ENCODE assay signal across 31 cellular contexts in the genomic region with DNA sequence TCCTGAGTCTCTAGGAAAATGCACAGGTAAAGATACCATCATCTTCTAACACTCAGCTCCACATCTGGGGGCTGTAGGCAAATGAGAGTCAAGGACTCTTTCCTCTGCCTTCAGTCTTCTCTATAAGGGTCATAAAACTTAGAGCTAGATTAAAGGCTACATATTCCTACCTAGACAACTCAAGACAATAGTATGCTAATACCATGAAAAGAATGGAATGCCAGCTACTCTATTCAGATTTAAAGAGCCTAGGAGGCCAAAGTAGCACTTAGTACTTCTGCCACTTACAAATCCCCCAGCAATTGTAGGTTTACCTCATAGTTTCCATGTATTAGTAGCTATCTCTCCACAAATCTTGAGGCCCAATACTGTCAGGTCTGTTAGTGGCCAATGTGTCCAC.
"Had no signal": no experiment of that assay in that cellular context is flagged by ENCODE, and none has a peak within 500 bp of the region (broad histone marks: within the 10 kb centered on the region; RNA-seq: fewer than 3 reads in every experiment).

No MANE protein-coding gene starts in this region.

- H3K36me3 ChIP-seq: ascending aorta, cardiac muscle cell, Peyer's patch, SJSA1 had no signal

- H3K27ac Mint-ChIP-seq: activated CD4-positive, alpha-beta T cell treated with anti-CD3 and anti-CD28 coated beads for 36 hours; activated CD4-positive, alpha-beta T cell treated with anti-CD3 and anti-CD28 coated beads, Interleukin-2, amount 10 ng/mL, durations not matched to agents 7 days and 5 days; activated CD8-positive, alpha-beta T cell treated with anti-CD3 and anti-CD28 coated beads, Interleukin-2, amount 10 ng/mL, durations not matched to agents 7 days and 5 days; activated naive CD4-positive, alpha-beta T cell treated with anti-CD3 and anti-CD28 coated beads, Interleukin-2, amount 50 U/mL, for 24 hours; activated naive CD8-positive, alpha-beta T cell treated with anti-CD3 and anti-CD28 coated beads, Interleukin-2, amount 10 ng/mL, durations not matched to agents 7 days and 5 days; activated T-cell treated with anti-CD3 and anti-CD28 coated beads, Interleukin-2, amount 50 U/mL, for 24 hours; activated T-helper 2 cell treated with anti-CD3 and anti-CD28 coated beads, Interferon-gamma antibody, Interleukin-2, Interleukin-4, amounts not matched to agents 10 μg/mL and 5 μg/mL and 100 μg/mL, durations not matched to agents 14 hours and 24 hours and 36 hours; T-helper 1 cell treated with Interleukin-12 subunit alpha and Interleukin-12 subunit beta and Interleukin-4 antibody, amounts not matched to agents 30 μg/mL and 1 μg/mL, for 36 hours; T-helper 2 cell treated with Interferon-gamma antibody and Interleukin-4, amounts not matched to agents 5 μg/mL and 100 μg/mL, for 36 hours had no signal

- H3K27me3 Mint-ChIP-seq: activated CD4-positive, alpha-beta T cell treated with anti-CD3 and anti-CD28 coated beads for 36 hours; activated CD4-positive, alpha-beta T cell treated with anti-CD3 and anti-CD28 coated beads, Interleukin-2, amount 10 ng/mL, durations not matched to agents 7 days and 5 days; activated naive CD4-positive, alpha-beta T cell treated with anti-CD3 and anti-CD28 coated beads, Interleukin-2, amount 50 U/mL, for 24 hours; activated naive CD8-positive, alpha-beta T cell treated with anti-CD3 and anti-CD28 coated beads, Interleukin-2, amount 10 ng/mL, durations not matched to agents 7 days and 5 days; activated T-cell treated with anti-CD3 and anti-CD28 coated beads, Interleukin-2, amount 50 U/mL, for 24 hours had no signal

- DNase-seq: activated CD4-positive, alpha-beta T cell treated with anti-CD3 and anti-CD28 coated beads for 36 hours; activated CD4-positive, alpha-beta T cell treated with anti-CD3 and anti-CD28 coated beads, Interleukin-2, amount 10 ng/mL, durations not matched to agents 7 days and 5 days; activated CD4-positive, alpha-beta T cell treated with anti-CD3 and anti-CD28 coated beads, Interleukin-2, amount 50 U/mL, for 48 hours; activated CD8-positive, alpha-beta T cell treated with anti-CD3 and anti-CD28 coated beads, Interleukin-2, amount 10 ng/mL, durations not matched to agents 7 days and 5 days; activated gamma-delta T cell; activated naive CD4-positive, alpha-beta T cell treated with Interleukin-2 at 50 U/mL for 16 hours; activated naive CD8-positive, alpha-beta T cell treated with anti-CD3 and anti-CD28 coated beads, Interleukin-2, amount 10 ng/mL, durations not matched to agents 7 days and 5 days; activated T-cell treated with anti-CD3 and anti-CD28 coated beads, Interleukin-2, amount 50 U/mL, for 24 hours; amygdala; MM.1S; NCI-H1092 treated with DMSO at 0.1 percent for 48 hours; NCI-H1417; NCI-H146; NCI-H187 treated with DMSO at 0.1 percent for 48 hours; NCI-H2081; NCI-H345; NCI-H524 treated with DMSO at 0.1 percent for 48 hours; PC-3; Peyer's patch; RPMI8226; SHP77 treated with DMSO at 0.1 percent for 48 hours; SK-N-SH had no signal

- H3K4me3 Mint-ChIP-seq: activated CD4-positive, alpha-beta T cell treated with anti-CD3 and anti-CD28 coated beads for 36 hours; activated CD4-positive, alpha-beta T cell treated with anti-CD3 and anti-CD28 coated beads, Interleukin-2, amount 10 ng/mL, durations not matched to agents 7 days and 5 days; activated CD8-positive, alpha-beta T cell treated with anti-CD3 and anti-CD28 coated beads, Interleukin-2, amount 10 ng/mL, durations not matched to agents 7 days and 5 days; activated naive CD4-positive, alpha-beta T cell treated with anti-CD3 and anti-CD28 coated beads, Interleukin-2, amount 50 U/mL, for 24 hours; activated naive CD8-positive, alpha-beta T cell treated with anti-CD3 and anti-CD28 coated beads, Interleukin-2, amount 10 ng/mL, durations not matched to agents 7 days and 5 days; activated T-cell treated with anti-CD3 and anti-CD28 coated beads, Interleukin-2, amount 50 U/mL, for 24 hours; T-helper 1 cell treated with Interleukin-12 subunit alpha and Interleukin-12 subunit beta and Interleukin-4 antibody, amounts not matched to agents 30 μg/mL and 1 μg/mL, for 36 hours; T-helper 2 cell treated with Interferon-gamma antibody and Interleukin-4, amounts not matched to agents 5 μg/mL and 100 μg/mL, for 36 hours had no signal

- H3K9me3 ChIP-seq: ascending aorta, Peyer's patch, SK-N-SH had no signal

- H3K4me3 ChIP-seq: ascending aorta, cardiac muscle cell, Peyer's patch, SJSA1 had no signal

- ATAC-seq: activated CD4-positive, alpha-beta T cell treated with anti-CD3 and anti-CD28 coated beads for 36 hours; activated CD4-positive, CD25-positive, alpha-beta regulatory T cell treated with anti-CD3 and anti-CD28 coated beads, Interleukin-2, amount 50 U/mL, for 24 hours; activated CD8-positive, alpha-beta T cell treated with anti-CD3 and anti-CD28 coated beads, Interleukin-2, amount 10 ng/mL, durations not matched to agents 7 days and 5 days; PC-3 had no signal

- H3K4me2 ChIP-seq: KMS-11, SK-N-SH had no signal

- H3K4me1 Mint-ChIP-seq: activated CD4-positive, alpha-beta T cell treated with anti-CD3 and anti-CD28 coated beads for 36 hours; activated CD4-positive, alpha-beta T cell treated with anti-CD3 and anti-CD28 coated beads, Interleukin-2, amount 10 ng/mL, durations not matched to agents 7 days and 5 days; activated naive CD4-positive, alpha-beta T cell treated with anti-CD3 and anti-CD28 coated beads, Interleukin-2, amount 50 U/mL, for 24 hours; activated naive CD8-positive, alpha-beta T cell treated with anti-CD3 and anti-CD28 coated beads, Interleukin-2, amount 10 ng/mL, durations not matched to agents 7 days and 5 days had no signal

- H3K4me1 ChIP-seq: ascending aorta, Peyer's patch, SJSA1 had no signal

- H3K36me3 Mint-ChIP-seq: activated naive CD4-positive, alpha-beta T cell treated with anti-CD3 and anti-CD28 coated beads, Interleukin-2, amount 50 U/mL, for 24 hours; activated naive CD8-positive, alpha-beta T cell treated with anti-CD3 and anti-CD28 coated beads, Interleukin-2, amount 10 ng/mL, durations not matched to agents 7 days and 5 days had no signal

- H3K9me2 ChIP-seq: SK-N-SH had no signal

- H3K27me3 ChIP-seq: ascending aorta, cardiac muscle cell, Peyer's patch, SJSA1 had no signal

- H3K9ac ChIP-seq: KMS-11, SK-N-SH had no signal

- H3K27ac ChIP-seq: ascending aorta, cardiac muscle cell, KMS-11, Peyer's patch, SJSA1 had no signal
